Comparison of ENCODE assay signal across 27 cellular contexts in the genomic region with DNA sequence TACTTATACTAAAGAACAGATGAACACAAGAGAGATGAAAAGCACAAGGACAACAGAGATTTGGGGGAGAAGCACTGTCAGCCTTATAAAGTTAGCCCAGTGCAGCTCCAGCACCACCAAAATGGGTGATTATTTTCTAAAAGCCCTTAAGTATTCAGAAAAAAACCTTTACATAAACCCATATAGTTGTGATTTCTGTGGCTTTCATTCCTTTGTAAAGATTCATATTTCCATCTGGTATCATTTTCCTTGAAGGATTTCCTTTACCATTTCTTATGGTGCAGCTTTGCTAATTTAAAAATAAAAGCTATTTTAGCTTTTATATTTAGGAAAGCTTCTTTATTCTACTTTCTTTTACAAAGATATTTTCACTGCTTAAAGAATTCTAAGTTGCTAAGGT.
"Had no signal": no experiment of that assay in that cellular context is flagged by ENCODE, and none has a peak within 500 bp of the region (broad histone marks: within the 10 kb centered on the region; RNA-seq: fewer than 3 reads in every experiment).

No MANE protein-coding gene starts in this region.

- H3K9me3 ChIP-seq: esophagus squamous epithelium had no signal

- H3K27me3 ChIP-seq: brain microvascular endothelial cell, esophagus squamous epithelium had no signal

- H3K36me3 ChIP-seq: brain microvascular endothelial cell, esophagus squamous epithelium had no signal

- H3K27ac Mint-ChIP-seq: activated CD4-positive, alpha-beta memory T cell treated with anti-CD3 and anti-CD28 coated beads for 36 hours; activated CD4-positive, alpha-beta T cell treated with anti-CD3 and anti-CD28 coated beads for 36 hours; activated CD4-positive, alpha-beta T cell treated with anti-CD3 and anti-CD28 coated beads, Interleukin-2, amount 10 ng/mL, durations not matched to agents 24 days and 14 days; activated CD8-positive, alpha-beta memory T cell treated with anti-CD3 and anti-CD28 coated beads, Interleukin-2, amount 10 ng/mL, durations not matched to agents 7 days and 5 days; activated CD8-positive, alpha-beta T cell treated with anti-CD3 and anti-CD28 coated beads, Interleukin-2, amount 10 ng/mL, durations not matched to agents 7 days and 5 days; activated naive CD4-positive, alpha-beta T cell treated with anti-CD3 and anti-CD28 coated beads, Interleukin-2, amount 10 ng/mL, durations not matched to agents 7 days and 5 days; activated naive CD4-positive, alpha-beta T cell treated with anti-CD3 and anti-CD28 coated beads, Interleukin-2, amount 50 U/mL, for 72 hours; activated naive CD8-positive, alpha-beta T cell treated with anti-CD3 and anti-CD28 coated beads, Interleukin-2, amount 10 ng/mL, durations not matched to agents 7 days and 5 days; activated T-cell treated with anti-CD3 and anti-CD28 coated beads, Interleukin-2, amount 50 U/mL, for 24 hours; activated T-cell treated with anti-CD3 and anti-CD28 coated beads, Interleukin-2, amount 50 U/mL, for 72 hours; dendritic cell treated with granulocyte-macrophage colony-stimulating factor and Interleukin-4, amounts not matched to agents 40 ng/mL and 50 ng/mL, for 4 days had no signal

- H3K27ac ChIP-seq: brain microvascular endothelial cell, coronary artery, dorsolateral prefrontal cortex, epithelial cell of prostate, esophagus squamous epithelium had no signal

- H3K36me3 Mint-ChIP-seq: activated CD4-positive, alpha-beta memory T cell treated with anti-CD3 and anti-CD28 coated beads for 36 hours; activated CD8-positive, alpha-beta memory T cell treated with anti-CD3 and anti-CD28 coated beads, Interleukin-2, amount 10 ng/mL, durations not matched to agents 7 days and 5 days; activated naive CD4-positive, alpha-beta T cell treated with anti-CD3 and anti-CD28 coated beads, Interleukin-2, amount 10 ng/mL, durations not matched to agents 7 days and 5 days; activated naive CD4-positive, alpha-beta T cell treated with anti-CD3 and anti-CD28 coated beads, Interleukin-2, amount 50 U/mL, for 72 hours had no signal

- H3K4me3 Mint-ChIP-seq: activated CD4-positive, alpha-beta memory T cell treated with anti-CD3 and anti-CD28 coated beads for 36 hours; activated CD4-positive, alpha-beta T cell treated with anti-CD3 and anti-CD28 coated beads for 36 hours; activated CD4-positive, alpha-beta T cell treated with anti-CD3 and anti-CD28 coated beads, Interleukin-2, amount 10 ng/mL, durations not matched to agents 24 days and 14 days; activated CD8-positive, alpha-beta memory T cell treated with anti-CD3 and anti-CD28 coated beads, Interleukin-2, amount 10 ng/mL, durations not matched to agents 7 days and 5 days; activated CD8-positive, alpha-beta T cell treated with anti-CD3 and anti-CD28 coated beads, Interleukin-2, amount 10 ng/mL, durations not matched to agents 7 days and 5 days; activated naive CD4-positive, alpha-beta T cell treated with anti-CD3 and anti-CD28 coated beads, Interleukin-2, amount 10 ng/mL, durations not matched to agents 7 days and 5 days; activated naive CD8-positive, alpha-beta T cell treated with anti-CD3 and anti-CD28 coated beads, Interleukin-2, amount 10 ng/mL, durations not matched to agents 7 days and 5 days; activated T-cell treated with anti-CD3 and anti-CD28 coated beads, Interleukin-2, amount 50 U/mL, for 24 hours; activated T-cell treated with anti-CD3 and anti-CD28 coated beads, Interleukin-2, amount 50 U/mL, for 72 hours; central memory CD8-positive, alpha-beta T cell; dendritic cell treated with granulocyte-macrophage colony-stimulating factor and Interleukin-4, amounts not matched to agents 40 ng/mL and 50 ng/mL, for 4 days had no signal

- H3K4me3 ChIP-seq: coronary artery, dorsolateral prefrontal cortex, esophagus squamous epithelium had no signal

- H3K4me1 Mint-ChIP-seq: activated CD4-positive, alpha-beta T cell treated with anti-CD3 and anti-CD28 coated beads for 36 hours; activated CD4-positive, alpha-beta T cell treated with anti-CD3 and anti-CD28 coated beads, Interleukin-2, amount 10 ng/mL, durations not matched to agents 24 days and 14 days; activated CD8-positive, alpha-beta memory T cell treated with anti-CD3 and anti-CD28 coated beads, Interleukin-2, amount 10 ng/mL, durations not matched to agents 7 days and 5 days; activated naive CD4-positive, alpha-beta T cell treated with anti-CD3 and anti-CD28 coated beads, Interleukin-2, amount 10 ng/mL, durations not matched to agents 7 days and 5 days; activated naive CD8-positive, alpha-beta T cell treated with anti-CD3 and anti-CD28 coated beads, Interleukin-2, amount 10 ng/mL, durations not matched to agents 7 days and 5 days; central memory CD8-positive, alpha-beta T cell had no signal

- DNase-seq: activated CD4-positive, alpha-beta memory T cell treated with anti-CD3 and anti-CD28 coated beads for 36 hours; activated CD4-positive, alpha-beta T cell treated with anti-CD3 and anti-CD28 coated beads for 36 hours; activated CD4-positive, alpha-beta T cell treated with anti-CD3 and anti-CD28 coated beads, Interleukin-2, amount 10 ng/mL, durations not matched to agents 24 days and 14 days; activated CD4-positive, CD25-positive, alpha-beta regulatory T cell; activated CD4-positive, CD25-positive, alpha-beta regulatory T cell treated with anti-CD3 and anti-CD28 coated beads, Interleukin-2, amount 50 U/mL, for 72 hours; activated CD8-positive, alpha-beta memory T cell treated with anti-CD3 and anti-CD28 coated beads, Interleukin-2, amount 10 ng/mL, durations not matched to agents 7 days and 5 days; activated CD8-positive, alpha-beta memory T cell treated with anti-CD3 and anti-CD28 coated beads, Interleukin-2, amount 50 U/mL, for 4 hours; activated CD8-positive, alpha-beta T cell treated with anti-CD3 and anti-CD28 coated beads, Interleukin-2, amount 10 ng/mL, durations not matched to agents 7 days and 5 days; activated gamma-delta T cell; activated naive CD4-positive, alpha-beta T cell; activated naive CD4-positive, alpha-beta T cell treated with anti-CD3 and anti-CD28 coated beads, Interleukin-2, amount 10 ng/mL, durations not matched to agents 7 days and 5 days; activated naive CD8-positive, alpha-beta T cell treated with anti-CD3 and anti-CD28 coated beads, Interleukin-2, amount 10 ng/mL, durations not matched to agents 7 days and 5 days; activated T-cell treated with anti-CD3 and anti-CD28 coated beads, Interleukin-2, amount 50 U/mL, for 24 hours; activated T-cell treated with anti-CD3 and anti-CD28 coated beads, Interleukin-2, amount 50 U/mL, for 72 hours; amniotic stem cell; anterior cingulate cortex; brain microvascular endothelial cell; dorsolateral prefrontal cortex; effector memory CD4-positive, alpha-beta T cell; esophagus squamous epithelium; head of caudate nucleus; T-helper 2 cell had no signal

- H3K27me3 Mint-ChIP-seq: dendritic cell treated with granulocyte-macrophage colony-stimulating factor and Interleukin-4, amounts not matched to agents 40 ng/mL and 50 ng/mL, for 4 days had no signal

- H3K9me3 Mint-ChIP-seq: activated CD4-positive, alpha-beta memory T cell treated with anti-CD3 and anti-CD28 coated beads for 36 hours; activated naive CD4-positive, alpha-beta T cell treated with anti-CD3 and anti-CD28 coated beads, Interleukin-2, amount 10 ng/mL, durations not matched to agents 7 days and 5 days; activated naive CD4-positive, alpha-beta T cell treated with anti-CD3 and anti-CD28 coated beads, Interleukin-2, amount 50 U/mL, for 72 hours; activated naive CD8-positive, alpha-beta T cell treated with anti-CD3 and anti-CD28 coated beads, Interleukin-2, amount 10 ng/mL, durations not matched to agents 7 days and 5 days; activated T-cell treated with anti-CD3 and anti-CD28 coated beads, Interleukin-2, amount 50 U/mL, for 24 hours; central memory CD8-positive, alpha-beta T cell had no signal

- ATAC-seq: activated CD4-positive, alpha-beta T cell treated with anti-CD3 and anti-CD28 coated beads for 36 hours; activated CD8-positive, alpha-beta memory T cell treated with anti-CD3 and anti-CD28 coated beads, Interleukin-2, amount 10 ng/mL, durations not matched to agents 7 days and 5 days; activated CD8-positive, alpha-beta T cell treated with anti-CD3 and anti-CD28 coated beads, Interleukin-2, amount 10 ng/mL, durations not matched to agents 7 days and 5 days; activated naive CD4-positive, alpha-beta T cell treated with anti-CD3 and anti-CD28 coated beads, Interleukin-2, amount 50 U/mL, for 72 hours; activated T-cell treated with anti-CD3 and anti-CD28 coated beads, Interleukin-2, amount 50 U/mL, for 72 hours had no signal

- H3K4me1 ChIP-seq: esophagus squamous epithelium had no signal
